Comparison of ENCODE assay signal across 28 cellular contexts in the genomic region with DNA sequence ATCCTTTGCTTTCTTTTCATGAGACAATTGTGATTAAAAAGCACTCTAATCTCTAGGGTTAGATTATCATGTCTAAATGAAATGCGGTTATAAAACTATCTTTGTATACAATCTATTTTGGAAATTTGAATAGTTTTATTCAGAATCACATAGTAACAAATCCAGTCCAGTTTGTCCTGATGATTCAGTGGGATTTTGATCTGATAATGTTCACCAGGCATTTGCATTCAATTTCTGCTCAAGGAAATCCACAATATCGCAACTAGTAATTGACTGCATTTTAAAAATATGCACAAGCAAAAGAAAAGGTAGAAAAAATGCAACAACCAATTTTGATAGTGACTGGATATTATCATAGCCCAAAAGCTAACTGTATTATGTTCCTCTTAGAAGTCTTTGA.
"Had no signal": no experiment of that assay in that cellular context is flagged by ENCODE, and none has a peak within 500 bp of the region (broad histone marks: within the 10 kb centered on the region; RNA-seq: fewer than 3 reads in every experiment).

No MANE protein-coding gene starts in this region.

- H3K27me3 Mint-ChIP-seq: central memory CD8-positive, alpha-beta T cell; dendritic cell treated with granulocyte-macrophage colony-stimulating factor and Interleukin-4, amounts not matched to agents 40 ng/mL and 50 ng/mL, for 4 days had no signal

- H3K9me3 Mint-ChIP-seq: activated CD4-positive, alpha-beta memory T cell treated with anti-CD3 and anti-CD28 coated beads for 36 hours; activated CD4-positive, alpha-beta T cell treated with anti-CD3 and anti-CD28 coated beads, Interleukin-2, amount 10 ng/mL, durations not matched to agents 24 days and 14 days; activated T-cell treated with anti-CD3 and anti-CD28 coated beads, Interleukin-2, amount 50 U/mL, for 24 hours; activated T-cell treated with anti-CD3 and anti-CD28 coated beads, Interleukin-2, amount 50 U/mL, for 72 hours; central memory CD8-positive, alpha-beta T cell; dendritic cell treated with granulocyte-macrophage colony-stimulating factor and Interleukin-4, amounts not matched to agents 40 ng/mL and 50 ng/mL, for 4 days; endodermal cell had no signal

- H3K27ac ChIP-seq: adrenal gland, ascending aorta, brain microvascular endothelial cell, coronary artery, dorsolateral prefrontal cortex had no signal

- H3K36me3 ChIP-seq: adrenal gland, ascending aorta, brain microvascular endothelial cell had no signal

- H3K4me3 ChIP-seq: adrenal gland, ascending aorta, coronary artery, dorsolateral prefrontal cortex had no signal

- H3K27me3 ChIP-seq: adrenal gland, ascending aorta, brain microvascular endothelial cell, dorsolateral prefrontal cortex had no signal

- H3K27ac Mint-ChIP-seq: activated CD4-positive, alpha-beta memory T cell treated with anti-CD3 and anti-CD28 coated beads for 36 hours; activated CD4-positive, alpha-beta T cell treated with anti-CD3 and anti-CD28 coated beads for 36 hours; activated CD4-positive, alpha-beta T cell treated with anti-CD3 and anti-CD28 coated beads, Interleukin-2, amount 10 ng/mL, durations not matched to agents 24 days and 14 days; activated CD8-positive, alpha-beta T cell treated with anti-CD3 and anti-CD28 coated beads, Interleukin-2, amount 10 ng/mL, durations not matched to agents 7 days and 5 days; activated naive CD8-positive, alpha-beta T cell; activated T-cell treated with anti-CD3 and anti-CD28 coated beads, Interleukin-2, amount 50 U/mL, for 24 hours; activated T-cell treated with anti-CD3 and anti-CD28 coated beads, Interleukin-2, amount 50 U/mL, for 72 hours; dendritic cell treated with granulocyte-macrophage colony-stimulating factor and Interleukin-4, amounts not matched to agents 40 ng/mL and 50 ng/mL, for 4 days; endodermal cell had no signal

- H3K9me3 ChIP-seq: adrenal gland, ascending aorta had no signal

- H3K36me3 Mint-ChIP-seq: activated CD4-positive, alpha-beta memory T cell treated with anti-CD3 and anti-CD28 coated beads for 36 hours; activated naive CD8-positive, alpha-beta T cell had no signal

- H3K4me1 Mint-ChIP-seq: endodermal cell had no signal

- FAIRE-seq: bronchial epithelial cell, frontal cortex had no signal

- DNase-seq: activated CD4-positive, alpha-beta memory T cell treated with anti-CD3 and anti-CD28 coated beads for 36 hours; activated CD4-positive, alpha-beta T cell treated with anti-CD3 and anti-CD28 coated beads for 36 hours; activated CD4-positive, alpha-beta T cell treated with anti-CD3 and anti-CD28 coated beads, Interleukin-2, amount 10 ng/mL, durations not matched to agents 24 days and 14 days; activated CD4-positive, CD25-positive, alpha-beta regulatory T cell; activated CD4-positive, CD25-positive, alpha-beta regulatory T cell treated with anti-CD3 and anti-CD28 coated beads, Interleukin-2, amount 50 U/mL, for 72 hours; activated CD8-positive, alpha-beta memory T cell treated with anti-CD3 and anti-CD28 coated beads, Interleukin-2, amount 50 U/mL, for 48 hours; activated CD8-positive, alpha-beta T cell treated with anti-CD3 and anti-CD28 coated beads, Interleukin-2, amount 10 ng/mL, durations not matched to agents 7 days and 5 days; activated gamma-delta T cell treated with Interleukin-2 at 50 U/mL for 16 hours; activated naive CD4-positive, alpha-beta T cell treated with anti-CD3 and anti-CD28 coated beads, Interleukin-2, amount 50 U/mL, for 16 hours; activated naive CD4-positive, alpha-beta T cell treated with Interleukin-2 at 50 U/mL for 16 hours; activated T-cell treated with anti-CD3 and anti-CD28 coated beads for 4 hours; activated T-cell treated with anti-CD3 and anti-CD28 coated beads, Interleukin-2, amount 50 U/mL, for 24 hours; activated T-cell treated with anti-CD3 and anti-CD28 coated beads, Interleukin-2, amount 50 U/mL, for 72 hours; adrenal gland; brain microvascular endothelial cell; dorsolateral prefrontal cortex; effector memory CD4-positive, alpha-beta T cell; endodermal cell; foreskin fibroblast; head of caudate nucleus had no signal

- ATAC-seq: activated CD4-positive, alpha-beta T cell treated with anti-CD3 and anti-CD28 coated beads for 36 hours; activated CD8-positive, alpha-beta T cell treated with anti-CD3 and anti-CD28 coated beads, Interleukin-2, amount 10 ng/mL, durations not matched to agents 7 days and 5 days; activated T-cell treated with anti-CD3 and anti-CD28 coated beads, Interleukin-2, amount 50 U/mL, for 72 hours; esophagus mucosa had no signal

- H3K4me1 ChIP-seq: adrenal gland had no signal

- H3K4me3 Mint-ChIP-seq: activated CD4-positive, alpha-beta memory T cell treated with anti-CD3 and anti-CD28 coated beads for 36 hours; activated CD4-positive, alpha-beta T cell treated with anti-CD3 and anti-CD28 coated beads for 36 hours; activated CD4-positive, alpha-beta T cell treated with anti-CD3 and anti-CD28 coated beads, Interleukin-2, amount 10 ng/mL, durations not matched to agents 24 days and 14 days; activated CD8-positive, alpha-beta T cell treated with anti-CD3 and anti-CD28 coated beads, Interleukin-2, amount 10 ng/mL, durations not matched to agents 7 days and 5 days; activated naive CD8-positive, alpha-beta T cell; activated T-cell treated with anti-CD3 and anti-CD28 coated beads, Interleukin-2, amount 50 U/mL, for 24 hours; activated T-cell treated with anti-CD3 and anti-CD28 coated beads, Interleukin-2, amount 50 U/mL, for 72 hours; central memory CD8-positive, alpha-beta T cell; dendritic cell treated with granulocyte-macrophage colony-stimulating factor and Interleukin-4, amounts not matched to agents 40 ng/mL and 50 ng/mL, for 4 days; endodermal cell had no signal
